ENCODE assay signal across 15 cellular contexts in genomic region chr10:101285519-101286070, GRCh38. TPM values are rescaled to one million over a fixed set of nuclear protein-coding genes. Genes with fewer than 3 reads are reported as not detected.
A peak's percentile ranks its signal among the peaks of the same experiment; 100 is the strongest.
DNase-seq lines count a peak whose midpoint lies in the region; TF ChIP-seq lines count a peak whose summit lies in the region.
"Had no signal": no experiment of that assay in that cellular context is flagged by ENCODE, and none has a peak within 500 bp of the region (broad histone marks: within the 10 kb centered on the region; RNA-seq: fewer than 3 reads in every experiment).

No MANE protein-coding gene starts in this region.

- H3F3A ChIP-seq in neural progenitor cell (ENCODE audit: low read depth) (peaks cover 43% of the 10 kb centered on the region), SK-N-SH (replicated peaks; ENCODE audit: insufficient read depth) (no peaks in the 10 kb centered on the region)

- H3K27me3 Mint-ChIP-seq in neural progenitor cell (ENCODE audit: insufficient read depth, low read depth), result peaks cover 74% of the 10 kb centered on the region

- H3K4me3 ChIP-seq in HUES48 (ENCODE audit: low read depth, low read length), result peak overlapping the region; percentile 12; the same call in 1 of the 2 replicates
- H3K4me3 ChIP-seq in neural progenitor cell, result no peak overlapping the region
- no peak overlapping the region for H3K4me3 ChIP-seq in SK-N-SH (ENCODE audit: low read depth in 2 of 2, low read length in 1 of 2)
- H3K4me3 ChIP-seq: adrenal gland, spleen had no signal

- peaks cover 73% of the 10 kb centered on the region for H4K20me1 ChIP-seq in neural progenitor cell (ENCODE audit: low read depth)
- no peaks in the 10 kb centered on the region for H4K20me1 ChIP-seq in SK-N-SH (ENCODE audit: insufficient read depth)

- POLR2A ChIA-PET in SK-N-SH (lab: Yijun Ruan, JAX), result no interaction called here

- H3K36me3 ChIP-seq in HUES48 (ENCODE audit: control insufficient read depth, insufficient read depth, low read length), result no peaks in the 10 kb centered on the region
- no peaks in the 10 kb centered on the region for H3K36me3 ChIP-seq in neural progenitor cell
- H3K36me3 ChIP-seq in SK-N-SH (replicated peaks in 1 of 2; ENCODE audit: control insufficient read depth in 1 of 2, insufficient read depth in 2 of 2, low read length in 1 of 2), result no peaks in the 10 kb centered on the region
- H3K36me3 ChIP-seq: adrenal gland, spleen had no signal

- H3K27me3 ChIP-seq in HUES48 (ENCODE audit: control insufficient read depth, insufficient read depth, low read length) (peaks cover 87% of the 10 kb centered on the region), neural progenitor cell (peaks cover 100% of the 10 kb centered on the region), SK-N-SH (ENCODE audit: insufficient read depth) (peaks cover 30% of the 10 kb centered on the region)

- no peaks in the 10 kb centered on the region for H3K9me2 ChIP-seq in SK-N-SH

- peaks cover 72% of the 10 kb centered on the region for H3K4me1 Mint-ChIP-seq in neural progenitor cell

- H3K9me3 Mint-ChIP-seq in neural progenitor cell, result no peaks in the 10 kb centered on the region
- H3K9me3 Mint-ChIP-seq: CD8-positive, alpha-beta memory T cell had no signal

- WGBS in SK-N-SH (ENCODE audit: low lambda C conversion rate), result 69% methylated on average over 12 of the region's 15 CpGs

- H3K27ac Mint-ChIP-seq in neural progenitor cell, result no peak overlapping the region

- H2AFZ ChIP-seq in neural progenitor cell (replicated peaks) (no peak overlapping the region), SK-N-SH (ENCODE audit: low read depth) (no peak overlapping the region)

- TF ChIP-seq RAD21 in SK-N-SH (IDR thresholded peaks at IDR 0.05; ENCODE audit: low read length), result no peak

- H3K27ac ChIP-seq in HUES48 (ENCODE audit: low read depth, low read length) (no peak overlapping the region), neural progenitor cell (no peak overlapping the region), SK-N-SH (ENCODE audit: low read depth in 2 of 2, low read length in 1 of 2) (no peak overlapping the region)
- H3K27ac ChIP-seq: adrenal gland, spleen had no signal

- peak overlapping the region; percentile 65 for H3K4me3 Mint-ChIP-seq in neural progenitor cell

- H3K4me2 ChIP-seq in neural progenitor cell (peak overlapping the region; percentile 87), SK-N-SH (no peak overlapping the region)

- peaks cover 56% of the 10 kb centered on the region for H3K4me1 ChIP-seq in HUES48 (ENCODE audit: control insufficient read depth, insufficient read depth, low read length)
- H3K4me1 ChIP-seq in neural progenitor cell, result peaks cover 63% of the 10 kb centered on the region
- H3K4me1 ChIP-seq in SK-N-SH (ENCODE audit: control insufficient read depth in 1 of 2, insufficient read depth in 2 of 2, low read depth in 1 of 2, low read length in 1 of 2), result no peaks in the 10 kb centered on the region; a peak in 1 of 4 replicates
- H3K4me1 ChIP-seq: adrenal gland had no signal

- CTCF ChIA-PET in SK-N-SH (lab: Yijun Ruan, JAX), result interaction anchor here (0.9 to 11.6 kb wide), 5 partner anchors 11 to 284 kb away, joined by 3 to 243 read pairs (median 149); no protein-coding TSS in a partner anchor

- TF ChIP-seq CTCF in neural progenitor cell (IDR thresholded peaks at IDR 0.05), result no peak
- TF ChIP-seq CTCF in SK-N-SH (IDR thresholded peaks at IDR 0.05), result no peak

- H3K9ac ChIP-seq in HUES48 (ENCODE audit: low read depth, low read length), result no peak overlapping the region
- no peak overlapping the region for H3K9ac ChIP-seq in neural progenitor cell
- H3K9ac ChIP-seq in SK-N-SH, result no peak overlapping the region

- DNase-seq in NCI-H2081 (lab: John Stamatoyannopoulos, UW) (peak; percentile 56 to 81), SHP77 (lab: John Stamatoyannopoulos, UW) (peak; percentile 73 to 85), neural progenitor cell (ENCODE audit: low spot score) (peak; percentile 71), SK-N-SH (no peak), HK-2 (ENCODE audit: unreplicated experiment) (no peak)
- no peak for DNase-seq in activated CD8-positive, alpha-beta memory T cell treated with anti-CD3 and anti-CD28 coated beads for 24 hours
- DNase-seq: activated CD4-positive, CD25-positive, alpha-beta regulatory T cell treated with anti-CD3 and anti-CD28 coated beads, Interleukin-2, amount 50 U/mL, for 72 hours; adrenal gland; CD8-positive, alpha-beta memory T cell; KG1; occipital lobe; spleen had no signal

- TF ChIP-seq EP300 in SK-N-SH (IDR thresholded peaks at IDR 0.05; ENCODE audit: borderline replicate concordance in 1 of 2, low read depth in 1 of 2, low read length in 1 of 2), result no peak

- H3K79me2 ChIP-seq in neural progenitor cell (ENCODE audit: low read depth) (no peaks in the 10 kb centered on the region), SK-N-SH (ENCODE audit: insufficient read depth) (no peaks in the 10 kb centered on the region)

- H3K9me3 ChIP-seq in HUES48 (ENCODE audit: control insufficient read depth, insufficient read depth, low read length) (no peaks in the 10 kb centered on the region), neural progenitor cell (ENCODE audit: low read depth) (no peaks in the 10 kb centered on the region), SK-N-SH (no peaks in the 10 kb centered on the region)
- H3K9me3 ChIP-seq: adrenal gland, spleen had no signal

- H3K36me3 Mint-ChIP-seq in neural progenitor cell, result no peaks in the 10 kb centered on the region
- H3K36me3 Mint-ChIP-seq: CD8-positive, alpha-beta memory T cell had no signal

TF ChIP-seq in SK-N-SH, 30 proteins besides CTCF, POLR2A, EP300 and RAD21:
- TF ChIP-seq FOSL2 (IDR thresholded peaks at IDR 0.05; ENCODE audit: borderline replicate concordance, low read depth) (no peak), NRF1 (IDR thresholded peaks at IDR 0.05; ENCODE audit: low read depth, low read length) (no peak)

RNA-seq across cellular contexts. Expression of gene LBX1, which starts 56.3 kb away (rescaled TPM):
- not detected in 2 replicates for total RNA-seq in neural progenitor cell (ENCODE audit: low replicate concordance)
- polyA plus RNA-seq in SK-N-SH (2012; rRNA removed), result not detected in 2 replicates
- not detected in 2 replicates for polyA plus RNA-seq in SK-N-SH (2012; cell fraction: cytosol; rRNA removed)
- polyA plus RNA-seq in SK-N-SH (2012; cell fraction: nucleus; rRNA removed), result not detected in 2 replicates
- total RNA-seq: CD8-positive, alpha-beta memory T cell; lung microvascular endothelial cell; occipital lobe; spleen had no signal
- polyA plus RNA-seq: adrenal gland; CD8-positive, alpha-beta memory T cell; esophagus; spleen had no signal

Comparison
In these comparisons a context has a peak if more than half of its experiments do, and no peak if none do; other contexts are left out.
1. DNase-seq: peak in NCI-H2081 (2 of 2), SHP77 (2 of 2) and neural progenitor cell (single experiment); none in activated CD8-positive, alpha-beta memory T cell treated with anti-CD3 and anti-CD28 coated beads for 24 hours (single experiment), SK-N-SH (single experiment) and HK-2 (single experiment).